In the genomic region with DNA sequence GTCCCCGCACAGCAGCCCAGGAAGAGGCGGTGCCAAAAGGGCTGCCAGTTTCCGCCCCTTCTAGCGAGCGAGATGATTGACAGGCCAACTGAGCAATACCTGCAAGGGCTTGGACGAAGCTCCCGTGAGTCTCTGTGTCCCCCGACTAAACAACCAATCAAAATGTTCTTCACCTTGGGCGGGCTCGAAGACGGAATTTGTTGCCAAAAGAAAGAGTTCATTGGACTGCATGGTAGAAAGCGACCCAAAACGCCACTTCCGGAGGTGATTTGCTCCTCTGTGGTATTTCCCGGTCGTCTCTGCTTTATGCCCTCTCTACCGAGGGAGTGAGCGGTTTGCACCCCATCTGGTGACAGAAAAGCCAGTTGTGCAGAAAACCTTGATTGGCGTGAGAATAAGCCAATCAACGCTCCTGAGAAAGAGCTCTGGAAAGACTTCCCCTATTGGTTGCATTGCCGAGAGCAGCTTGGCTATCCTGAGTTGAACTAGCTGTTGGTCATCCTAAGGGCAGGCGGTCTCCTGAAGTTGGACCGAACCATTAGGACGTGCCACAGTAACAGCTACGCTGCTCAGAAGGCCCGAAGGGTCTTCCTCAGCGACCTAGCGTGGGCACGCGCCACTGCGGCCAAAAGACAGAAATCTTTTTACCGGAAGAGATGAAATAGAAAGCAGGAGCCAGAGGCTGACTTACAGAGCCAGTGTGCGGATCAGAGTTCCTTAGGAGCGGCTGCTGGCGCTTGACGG, we compare ENCODE assay signal across 8 cellular contexts. TPM values are rescaled to one million over a fixed set of nuclear protein-coding genes. Genes with fewer than 3 reads are reported as not detected.
DNase-seq lines count a peak whose midpoint lies in the region; ATAC-seq and TF ChIP-seq lines count a peak whose summit lies in the region.

No MANE protein-coding gene starts in this region.

- DNase-seq in ELF-1 (ENCODE audit: low read depth, low spot score) (peak; percentile 100), OCI-LY7 (ENCODE audit: low spot score) (peak; percentile 100), foreskin fibroblast (peak; percentile 100), neural progenitor cell (ENCODE audit: low spot score) (peak; percentile 98), tibial nerve (ENCODE audit: low spot score in 2 of 2) (peak in 1 of 2 donors; percentile 100)
- peak; percentile 93 for DNase-seq in activated gamma-delta T cell treated with anti-CD3 and anti-CD28 coated beads, Interleukin-2, amount 50 U/mL, for 16 hours (ENCODE audit: low read depth)

- H4K20me1 ChIP-seq in OCI-LY7 (ENCODE audit: insufficient read depth, low read length) (peaks cover 35% of the 10 kb centered on the region; the same call in 1 of the 2 replicates), neural progenitor cell (ENCODE audit: low read depth) (peaks cover 40% of the 10 kb centered on the region)

- H3F3A ChIP-seq in neural progenitor cell (ENCODE audit: low read depth) = peaks cover 29% of the 10 kb centered on the region

- H3K79me2 ChIP-seq in OCI-LY7 (ENCODE audit: insufficient read depth, low read depth, low read length) = peaks cover 47% of the 10 kb centered on the region
- H3K79me2 ChIP-seq in neural progenitor cell (ENCODE audit: low read depth) = peaks cover 40% of the 10 kb centered on the region

- no peaks in the 10 kb centered on the region for H3K36me3 ChIP-seq in OCI-LY7 (ENCODE audit: insufficient read depth, low read length)
- H3K36me3 ChIP-seq in neural progenitor cell = no peaks in the 10 kb centered on the region
- H3K36me3 ChIP-seq in tibial nerve = no peaks in the 10 kb centered on the region

- POLR2A ChIA-PET in OCI-LY7 (lab: Charles Lee) = interaction anchor here (0.5 to 1.6 kb wide), 17 partner anchors 11 to 755 kb away, joined by 3 to 12 read pairs (median 3); a partner anchor contains a TSS

- TF ChIP-seq CTCF in OCI-LY7 (conservative IDR thresholded peaks at IDR 0.05; ENCODE audit: low read length) = no peak
- no peak for TF ChIP-seq CTCF in foreskin fibroblast (IDR thresholded peaks at IDR 0.05; ENCODE audit: low read depth, low read length)
- no peak for TF ChIP-seq CTCF in neural progenitor cell (IDR thresholded peaks at IDR 0.05)
- TF ChIP-seq CTCF in tibial nerve (IDR thresholded peaks at IDR 0.05) = peak in 2 of 5 experiments; percentile 45 to 47

- peak overlapping the region; percentile 95 to 100 (median 95) for H3K27ac Mint-ChIP-seq in IgD-negative memory B cell
- peak overlapping the region; percentile 100 for H3K27ac Mint-ChIP-seq in neural progenitor cell

- H3K4me1 Mint-ChIP-seq in IgD-negative memory B cell = peaks cover 32 to 36% (median 33%) of the 10 kb centered on the region in 3 donors
- H3K4me1 Mint-ChIP-seq in neural progenitor cell = peaks cover 30% of the 10 kb centered on the region

- H3K4me3 Mint-ChIP-seq in IgD-negative memory B cell (peak overlapping the region; percentile 96 to 100 (median 99)), neural progenitor cell (peak overlapping the region; percentile 100)

- CTCF ChIA-PET in OCI-LY7 (lab: Charles Lee; ENCODE audit: unreplicated experiment) = no interaction called here

- no peaks in the 10 kb centered on the region for H3K27me3 ChIP-seq in neural progenitor cell
- no peaks in the 10 kb centered on the region for H3K27me3 ChIP-seq in tibial nerve

- BruUV-seq in OCI-LY7 (replicated peaks; lab: Mats Ljungman, UMichigan) = no TSS peak

- peak overlapping the region; percentile 96 for H3K27ac ChIP-seq in OCI-LY7 (ENCODE audit: low read depth, low read length, poor library complexity, severe bottlenecking)
- peak overlapping the region; percentile 97 for H3K27ac ChIP-seq in neural progenitor cell
- peak overlapping the region; percentile 91 to 99 (median 97) for H3K27ac ChIP-seq in tibial nerve

- peak overlapping the region; percentile 90 for H2AFZ ChIP-seq in OCI-LY7 (ENCODE audit: low read length)
- peak overlapping the region; percentile 89 for H2AFZ ChIP-seq in neural progenitor cell (replicated peaks)

- ATAC-seq in GM21576 (IDR thresholded peaks at IDR 0.05; ENCODE audit: unreplicated experiment) = peak; percentile 86

- no peaks in the 10 kb centered on the region for H3K27me3 Mint-ChIP-seq in IgD-negative memory B cell
- H3K27me3 Mint-ChIP-seq in neural progenitor cell (ENCODE audit: insufficient read depth, low read depth) = peaks cover 8% of the 10 kb centered on the region

- H3K4me3 ChIP-seq in OCI-LY7 (ENCODE audit: low read depth, low read length, poor library complexity, severe bottlenecking) = peak overlapping the region; percentile 90
- H3K4me3 ChIP-seq in foreskin fibroblast (ENCODE audit: low read depth in 1 of 2, low read length in 2 of 2) = peak overlapping the region; percentile 49 to 67
- H3K4me3 ChIP-seq in neural progenitor cell = peak overlapping the region; percentile 72
- peak overlapping the region; percentile 76 to 89 (median 88) for H3K4me3 ChIP-seq in tibial nerve

- H3K4me1 ChIP-seq in OCI-LY7 (ENCODE audit: insufficient read depth, low read length, poor library complexity, severe bottlenecking) (peaks cover 32% of the 10 kb centered on the region), neural progenitor cell (peaks cover 23% of the 10 kb centered on the region), tibial nerve (peaks cover 4 to 41% (median 22%) of the 10 kb centered on the region in 4 donors)

- peaks cover 2% of the 10 kb centered on the region for H3K36me3 Mint-ChIP-seq in IgD-negative memory B cell
- peaks cover 1% of the 10 kb centered on the region for H3K36me3 Mint-ChIP-seq in neural progenitor cell

- peak; percentile 14 to 72 for TF ChIP-seq POLR2A in tibial nerve (IDR thresholded peaks at IDR 0.05)

- peak overlapping the region; percentile 60 for H3K9ac ChIP-seq in neural progenitor cell

- peak; percentile 4 to 85 for TF ChIP-seq EP300 in tibial nerve (IDR thresholded peaks at IDR 0.05)

- H3K4me2 ChIP-seq in OCI-LY7 (ENCODE audit: low read length) (peak overlapping the region; percentile 74), neural progenitor cell (peak overlapping the region; percentile 87)

- H3K9me2 ChIP-seq in OCI-LY7 (ENCODE audit: insufficient read depth, low read length) = no peaks in the 10 kb centered on the region

- H3K9me3 ChIP-seq in OCI-LY7 (ENCODE audit: low read length) (no peaks in the 10 kb centered on the region), neural progenitor cell (ENCODE audit: low read depth) (no peaks in the 10 kb centered on the region), tibial nerve (no peaks in the 10 kb centered on the region)

- intact Hi-C loops in OCI-LY7 (cut with micrococcal nuclease; ENCODE audit: unreplicated experiment) = loop anchor here (1.0 to 2.0 kb wide), 4 partner anchors 218 to 358 kb away; a partner anchor contains a TSS

- WGBS in tibial nerve, 2 donors = 0 to 1% methylated on average over 34 to 36 of the region's 36 CpGs

- H3K9me3 Mint-ChIP-seq in IgD-negative memory B cell (no peaks in the 10 kb centered on the region), neural progenitor cell (no peaks in the 10 kb centered on the region)

RNA-seq across cellular contexts. Expression of a gene that starts 0.5 kb away (rescaled TPM):
- 9.3 TPM for polyA plus RNA-seq in IgD-negative memory B cell
- 53.2 and 73.0 TPM in 2 replicates for total RNA-seq in OCI-LY7 (2014; rRNA removed; shearing (Covaris generic))
- total RNA-seq in OCI-LY7 (2022) (83.8 and 94.0 TPM in 2 replicates), neural progenitor cell (ENCODE audit: low replicate concordance) (62.3 and 74.1 TPM in 2 replicates), tibial nerve (10 to 100 TPM; 51.4 to 71.4 (median 53.9) TPM)
